8 cellular contexts compared by ENCODE assay signal in genomic region chr18:1585881-1586488, GRCh38.
A peak's percentile ranks its signal among the peaks of the same experiment; 100 is the strongest.
DNase-seq lines count a peak whose midpoint lies in the region; ATAC-seq and TF ChIP-seq lines count a peak whose summit lies in the region.

No MANE protein-coding gene starts in this region.

- DNase-seq in BE2C (no peak), RPMI8226 (peak; percentile 30), fibroblast of lung (ENCODE audit: low read depth in 2 of 2) (peak; percentile 23 to 25), prostate gland (ENCODE audit: low spot score) (no peak), C1 segment of cervical spinal cord (lab: John Stamatoyannopoulos, UW) (no peak)
- peak; percentile 45 for DNase-seq in Jurkat, Clone E6-1 (ENCODE audit: low read depth, low spot score)
- DNase-seq in activated CD4-positive, alpha-beta T cell treated with anti-CD3 and anti-CD28 coated beads for 1 hour: no peak

- H3K79me2 ChIP-seq in fibroblast of lung (ENCODE audit: control insufficient read depth, insufficient read depth, low read length): no peaks in the 10 kb centered on the region

- TF ChIP-seq CTCF in BE2C (IDR thresholded peaks at IDR 0.05; ENCODE audit: low read depth, low read length) (peak; percentile 36), fibroblast of lung (conservative IDR thresholded peaks at IDR 0.05 in 1 of 2, IDR thresholded peaks at IDR 0.05 in 1 of 2; ENCODE audit: low read depth in 1 of 2, low read length in 2 of 2) (peak in 1 of 2 donors; percentile 33), prostate gland (IDR thresholded peaks at IDR 0.05) (peak in 3 of 4 experiments; percentile 25 to 54 (median 32))

- H3K27me3 ChIP-seq in BE2C: no peaks in the 10 kb centered on the region
- H3K27me3 ChIP-seq in fibroblast of lung (ENCODE audit: control insufficient read depth, insufficient read depth, low read length): no peaks in the 10 kb centered on the region
- H3K27me3 ChIP-seq in prostate gland (replicated peaks; ENCODE audit: insufficient read depth): no peaks in the 10 kb centered on the region

- no peak for TF ChIP-seq POLR2A in prostate gland (IDR thresholded peaks at IDR 0.05)

- ATAC-seq in GM18907 (IDR thresholded peaks at IDR 0.05; ENCODE audit: unreplicated experiment): peak; percentile 78

- H3K4me1 ChIP-seq in BE2C (no peaks in the 10 kb centered on the region), fibroblast of lung (ENCODE audit: control insufficient read depth, extremely low read depth, insufficient read depth, low read length) (no peaks in the 10 kb centered on the region), prostate gland (replicated peaks) (no peaks in the 10 kb centered on the region)

- intact Hi-C loops in prostate gland (cut with DNase I): loop anchor here (5.0 kb wide), 1 partner anchor 956 kb away; no protein-coding TSS in a partner anchor

- H3K36me3 ChIP-seq in BE2C: no peaks in the 10 kb centered on the region
- no peaks in the 10 kb centered on the region for H3K36me3 ChIP-seq in fibroblast of lung (ENCODE audit: control insufficient read depth, insufficient read depth, low read length)
- no peaks in the 10 kb centered on the region for H3K36me3 ChIP-seq in prostate gland

- H3K9me3 ChIP-seq in BE2C: no peaks in the 10 kb centered on the region
- no peaks in the 10 kb centered on the region for H3K9me3 ChIP-seq in fibroblast of lung (ENCODE audit: control insufficient read depth, insufficient read depth, low read depth, low read length)
- no peaks in the 10 kb centered on the region for H3K9me3 ChIP-seq in prostate gland

- no peak overlapping the region for H3K9ac ChIP-seq in fibroblast of lung (ENCODE audit: insufficient read depth, low read length)

- H4K20me1 ChIP-seq in fibroblast of lung (ENCODE audit: control insufficient read depth, extremely low read depth, insufficient read depth, low read length): no peaks in the 10 kb centered on the region

- H3K4me3 ChIP-seq in BE2C (ENCODE audit: low read depth, low read length) (no peak overlapping the region), fibroblast of lung (replicated peaks in 1 of 4; ENCODE audit: control extremely low read depth in 1 of 4, insufficient read depth in 1 of 4, low read depth in 3 of 4, low read length in 4 of 4) (no peak overlapping the region), prostate gland (no peak overlapping the region)
- no peak overlapping the region for H3K4me3 ChIP-seq in Jurkat, Clone E6-1 (ENCODE audit: low read length)

- WGBS in prostate gland: 6% methylated on average over 7 of the region's 7 CpGs

- H3K4me2 ChIP-seq in fibroblast of lung (ENCODE audit: extremely low read depth, insufficient read depth, low read length): no peak overlapping the region

- no peak overlapping the region for H2AFZ ChIP-seq in fibroblast of lung (ENCODE audit: low read length)

- H3K27ac ChIP-seq in fibroblast of lung (ENCODE audit: insufficient read depth, low read length) (no peak overlapping the region), prostate gland (no peak overlapping the region)

Comparison
In these comparisons a context has a peak if more than half of its experiments do, and no peak if none do; other contexts are left out.
1. DNase-seq: peak in Jurkat, Clone E6-1 (single experiment), RPMI8226 (single experiment) and fibroblast of lung (2 of 2); none in BE2C (single experiment), prostate gland (single experiment), activated CD4-positive, alpha-beta T cell treated with anti-CD3 and anti-CD28 coated beads for 1 hour (single experiment) and C1 segment of cervical spinal cord (0 of 14).